ENCODE assay signal across 10 cellular contexts in genomic region chr11:2381494-2382128, GRCh38. TPM values are rescaled to one million over a fixed set of nuclear protein-coding genes. Genes with fewer than 3 reads are reported as not detected.
A peak's percentile ranks its signal among the peaks of the same experiment; 100 is the strongest.
DNase-seq lines count a peak whose midpoint lies in the region; ATAC-seq and TF ChIP-seq lines count a peak whose summit lies in the region.
"Had no signal": no experiment of that assay in that cellular context is flagged by ENCODE, and none has a peak within 500 bp of the region (broad histone marks: within the 10 kb centered on the region; RNA-seq: fewer than 3 reads in every experiment).

No MANE protein-coding gene starts in this region.

- H3K36me3 ChIP-seq in OCI-LY7 (ENCODE audit: insufficient read depth, low read length) (peaks cover 52% of the 10 kb centered on the region), neuronal stem cell (replicated peaks in 1 of 2; ENCODE audit: control insufficient read depth in 2 of 2, insufficient read depth in 2 of 2, low read length in 2 of 2) (peaks cover 7 to 40% of the 10 kb centered on the region in 2 donors)

- peak overlapping the region; percentile 28 for H3K18ac ChIP-seq in neuronal stem cell (ENCODE audit: low read length)

- WGBS in neuronal stem cell (ENCODE audit: extremely low coverage in 2 of 2, insufficient read length in 2 of 2, insufficient replicate concordance in 1 of 2), 2 donors, result no CpG with 5 or more reads among the region's 11 CpGs

- H3K9me3 ChIP-seq in OCI-LY7 (ENCODE audit: low read length) (no peaks in the 10 kb centered on the region), neuronal stem cell (replicated peaks in 1 of 2; ENCODE audit: control insufficient read depth in 2 of 2, insufficient read depth in 1 of 2, low read depth in 1 of 2, low read length in 2 of 2) (no peaks in the 10 kb centered on the region)

- no peak overlapping the region for H2BK15ac ChIP-seq in neuronal stem cell (ENCODE audit: low read length)

- H3K79me2 ChIP-seq in OCI-LY7 (ENCODE audit: insufficient read depth, low read depth, low read length), result peaks cover 77% of the 10 kb centered on the region

- BruUV-seq in OCI-LY7 (replicated peaks; lab: Mats Ljungman, UMichigan), result no TSS peak

- 0 out of 2 replicates have a peak overlapping the region, but pooled peaks have one; percentile 5 for H3K27ac ChIP-seq in 22Rv1
- H3K27ac ChIP-seq in OCI-LY7 (ENCODE audit: low read depth, low read length, poor library complexity, severe bottlenecking), result peak overlapping the region; percentile 89
- H3K27ac ChIP-seq in epithelial cell of prostate, result peak overlapping the region; percentile 77
- no peak overlapping the region for H3K27ac ChIP-seq in neuronal stem cell (replicated peaks; ENCODE audit: low read length)

- H4K8ac ChIP-seq in neuronal stem cell (ENCODE audit: low read depth, low read length), result no peak overlapping the region

- no peak overlapping the region for H2AK5ac ChIP-seq in neuronal stem cell (ENCODE audit: low read depth, low read length)

- peaks cover 48% of the 10 kb centered on the region for H4K20me1 ChIP-seq in OCI-LY7 (ENCODE audit: insufficient read depth, low read length)

- intact Hi-C loops in OCI-LY7 (cut with micrococcal nuclease; ENCODE audit: unreplicated experiment), result loop anchor here (5.0 kb wide), 1 partner anchor 859 kb away; no protein-coding TSS in a partner anchor

- H3K9me2 ChIP-seq in OCI-LY7 (ENCODE audit: insufficient read depth, low read length), result no peaks in the 10 kb centered on the region

- CTCF ChIA-PET in OCI-LY7 (lab: Charles Lee; ENCODE audit: unreplicated experiment), result no interaction called here

- H2AFZ ChIP-seq in OCI-LY7 (ENCODE audit: low read length), result no peak overlapping the region
- no peak overlapping the region for H2AFZ ChIP-seq in neuronal stem cell (ENCODE audit: low read length)

- H2BK5ac ChIP-seq in neuronal stem cell (ENCODE audit: low read length), result peak overlapping the region; percentile 39

- peaks cover 67% of the 10 kb centered on the region for H3K4me1 ChIP-seq in OCI-LY7 (ENCODE audit: insufficient read depth, low read length, poor library complexity, severe bottlenecking)
- peaks cover 10 to 18% of the 10 kb centered on the region in 2 donors for H3K4me1 ChIP-seq in neuronal stem cell (ENCODE audit: control insufficient read depth in 2 of 2, insufficient read depth in 1 of 2, low read depth in 1 of 2, low read length in 2 of 2)

- DNase-seq in OCI-LY7 (ENCODE audit: low spot score) (no peak), epithelial cell of prostate (ENCODE audit: low read depth, low spot score) (no peak), neuronal stem cell (ENCODE audit: low spot score) (no peak), G401 (ENCODE audit: low spot score) (no peak), COLO829 (ENCODE audit: low spot score) (no peak), putamen (ENCODE audit: low spot score) (no peak)
- DNase-seq: activated T-cell treated with anti-CD3 and anti-CD28 coated beads, Interleukin-2, amount 50 U/mL, for 1 hour; NCI-H510A treated with DMSO at 0.1 percent for 48 hours had no signal

- peak overlapping the region; percentile 90 for H3K4me2 ChIP-seq in OCI-LY7 (ENCODE audit: low read length)
- no peak overlapping the region for H3K4me2 ChIP-seq in neuronal stem cell (ENCODE audit: insufficient read depth, low read length, poor library complexity, severe bottlenecking)

- H2BK12ac ChIP-seq in neuronal stem cell (ENCODE audit: low read length), result no peak overlapping the region

- no peak overlapping the region for H3K9ac ChIP-seq in neuronal stem cell (ENCODE audit: low read depth, low read length, poor library complexity)

- ATAC-seq in HG03457 (IDR thresholded peaks at IDR 0.05; ENCODE audit: unreplicated experiment), result no peak

- POLR2A ChIA-PET in OCI-LY7 (lab: Charles Lee), result no interaction called here

- no peak overlapping the region for H3K23ac ChIP-seq in neuronal stem cell (ENCODE audit: low read depth, low read length, poor library complexity)

- H4K91ac ChIP-seq in neuronal stem cell (ENCODE audit: low read depth, low read length, poor library complexity), result no peak overlapping the region

- H2BK120ac ChIP-seq in neuronal stem cell (ENCODE audit: low read depth, low read length), result no peak overlapping the region

- peak overlapping the region; percentile 99 for H3K4me3 ChIP-seq in OCI-LY7 (ENCODE audit: low read depth, low read length, poor library complexity, severe bottlenecking)
- H3K4me3 ChIP-seq in neuronal stem cell (ENCODE audit: low read length in 2 of 2), result no peak overlapping the region

- peaks cover 52% of the 10 kb centered on the region for H3K79me1 ChIP-seq in neuronal stem cell (ENCODE audit: low read depth, low read length)

- TF ChIP-seq CTCF in 22Rv1 (IDR thresholded peaks at IDR 0.05) (no peak), OCI-LY7 (conservative IDR thresholded peaks at IDR 0.05; ENCODE audit: low read length) (no peak)

- H3K4ac ChIP-seq in neuronal stem cell (ENCODE audit: low read length), result no peak overlapping the region

- H3K14ac ChIP-seq in neuronal stem cell (ENCODE audit: low read length), result no peak overlapping the region

- in situ Hi-C loops in G401 (cut with HindIII; ENCODE audit: low sequenced_read_pairs), result no loop called here

- no peaks in the 10 kb centered on the region for H3K27me3 ChIP-seq in neuronal stem cell (ENCODE audit: control insufficient read depth in 3 of 3, insufficient read depth in 3 of 3, low read depth in 1 of 3, low read length in 3 of 3)

RNA-seq across cellular contexts. Expression of gene CD81, which starts 4.5 kb away (rescaled TPM):
- 233 and 290 TPM in 2 replicates for total RNA-seq in OCI-LY7 (2014; rRNA removed; shearing (Covaris generic))
- 343 and 404 TPM in 2 replicates for total RNA-seq in OCI-LY7 (2022)
- 200 TPM for polyA plus RNA-seq in neuronal stem cell (2013, experiment 1 of 2)
- polyA plus RNA-seq in neuronal stem cell (2013, experiment 2 of 2), result 195 TPM
- 61.8 and 105 TPM in 2 replicates for total RNA-seq in G401 (2014; rRNA removed; shearing (Covaris generic))

RNA-seq across cellular contexts. Expression of gene TSSC4, which starts 18.9 kb away (rescaled TPM):
- total RNA-seq in OCI-LY7 (2014; rRNA removed; shearing (Covaris generic)), result 40.4 and 43.5 TPM in 2 replicates
- 41.3 and 50.9 TPM in 2 replicates for total RNA-seq in OCI-LY7 (2022)
- polyA plus RNA-seq in neuronal stem cell (2013, experiment 1 of 2), result 50.8 TPM
- 54.1 TPM for polyA plus RNA-seq in neuronal stem cell (2013, experiment 2 of 2)
- 44.6 and 46.1 TPM in 2 replicates for total RNA-seq in G401 (2014; rRNA removed; shearing (Covaris generic))
